Comparison of ENCODE assay signal across 13 cellular contexts in genomic region chr12:65106948-65107347, GRCh38. TPM values are rescaled to one million over a fixed set of nuclear protein-coding genes. Genes with fewer than 3 reads are reported as not detected.
DNase-seq lines count a peak whose midpoint lies in the region; ATAC-seq, FAIRE-seq and TF ChIP-seq lines count a peak whose summit lies in the region.
"Had no signal": no experiment of that assay in that cellular context is flagged by ENCODE, and none has a peak within 500 bp of the region (broad histone marks: within the 10 kb centered on the region; RNA-seq: fewer than 3 reads in every experiment).

No MANE protein-coding gene starts in this region.

- BruUV-seq in Panc1 (replicated peaks; lab: Mats Ljungman, UMichigan) = no TSS peak

- no peaks in the 10 kb centered on the region for H4K20me1 ChIP-seq in DND-41 (ENCODE audit: insufficient read depth, low read length)

- H3K4me3 ChIP-seq in DND-41 (ENCODE audit: low read depth in 1 of 2, low read length in 2 of 2) (no peak overlapping the region), Panc1 (ENCODE audit: low read depth in 2 of 2, low read length in 2 of 2) (no peak overlapping the region), fibroblast of pulmonary artery (replicated peaks; ENCODE audit: low read depth, low read length) (no peak overlapping the region), stomach (no peak overlapping the region)
- H3K4me3 ChIP-seq: lung, vagina had no signal

- intact Hi-C loops in Panc1 (cut with micrococcal nuclease; ENCODE audit: unreplicated experiment) (loop anchor here (5.0 kb wide), 1 partner anchor 215 kb away; no protein-coding TSS in a partner anchor), stomach (cut with DNase I; ENCODE audit: low total_unique reads) (loop anchor here (10.0 kb wide), 1 partner anchor 212 kb away; no protein-coding TSS in a partner anchor)

- DNase-seq in DND-41 (no peak), Panc1 (ENCODE audit: low read depth, low spot score) (no peak), fibroblast of pulmonary artery (ENCODE audit: low read depth) (peak; percentile 17), SKM-1 treated with dmso at 0.1 percent for 144 hours (lab: John Stamatoyannopoulos, UW; ENCODE audit: unreplicated experiment) (no peak), stomach (no peak), GM19240 (ENCODE audit: insufficient read length, low spot score) (no peak), H4 (ENCODE audit: low spot score) (no peak)
- DNase-seq: activated CD4-positive, alpha-beta T cell treated with anti-CD3 and anti-CD28 coated beads, Interleukin-2, amount 50 U/mL, for 4 hours; NK-92 treated with Interleukin-12 subunit alpha and Interleukin-12 subunit beta, amount 100 ng/mL, for 24 hours had no signal

- H3K27ac ChIP-seq in DND-41 (ENCODE audit: low read length) (no peak overlapping the region), Panc1 (ENCODE audit: low read length) (no peak overlapping the region), stomach (no peak overlapping the region)
- H3K27ac ChIP-seq: vagina had no signal

- TF ChIP-seq CTCF in DND-41 (IDR thresholded peaks at IDR 0.05; ENCODE audit: borderline replicate concordance, extremely low read depth, low read length, poor library complexity, severe bottlenecking) = peak; percentile 46
- peak; percentile 53; the same call in 1 of the 2 replicates for TF ChIP-seq CTCF in Panc1 (IDR thresholded peaks at IDR 0.05)
- TF ChIP-seq CTCF in fibroblast of pulmonary artery (IDR thresholded peaks at IDR 0.05; ENCODE audit: low read length, missing control alignments) = peak; percentile 46
- TF ChIP-seq CTCF in stomach (IDR thresholded peaks at IDR 0.05) = peak in 1 of 7 experiments; percentile 35

- no peaks in the 10 kb centered on the region for H3K79me2 ChIP-seq in DND-41 (ENCODE audit: insufficient read depth, low read length)

- POLR2A ChIA-PET in Panc1 (lab: Charles Lee) = no interaction called here

- H3K27me3 ChIP-seq in DND-41 (ENCODE audit: insufficient read depth, low read length, poor library complexity) = peaks cover 17% of the 10 kb centered on the region
- H3K27me3 ChIP-seq in Panc1 (ENCODE audit: control insufficient read depth, insufficient read depth, low read length) = no peaks in the 10 kb centered on the region; the same call in none of the 2 replicates
- H3K27me3 ChIP-seq in stomach = no peaks in the 10 kb centered on the region
- H3K27me3 ChIP-seq: vagina had no signal

- FAIRE-seq in A204.1 (lab: Jason Lieb, UNC) = peak; percentile 90
- FAIRE-seq: colon had no signal

- H3K4me1 ChIP-seq in DND-41 (ENCODE audit: insufficient read depth, low read length) (no peaks in the 10 kb centered on the region), Panc1 (ENCODE audit: control insufficient read depth, insufficient read depth, low read length) (no peaks in the 10 kb centered on the region), stomach (no peaks in the 10 kb centered on the region)
- H3K4me1 ChIP-seq: vagina had no signal

- H3K36me3 ChIP-seq in DND-41 (ENCODE audit: insufficient read depth, low read length) (no peaks in the 10 kb centered on the region), Panc1 (ENCODE audit: control insufficient read depth, insufficient read depth, low read length) (no peaks in the 10 kb centered on the region), stomach (no peaks in the 10 kb centered on the region)
- H3K36me3 ChIP-seq: vagina had no signal

- H3K9me3 ChIP-seq in DND-41 (ENCODE audit: insufficient read depth, low read length, severe bottlenecking) = no peaks in the 10 kb centered on the region
- no peaks in the 10 kb centered on the region for H3K9me3 ChIP-seq in Panc1 (ENCODE audit: control insufficient read depth, insufficient read depth, low read depth, low read length)
- no peaks in the 10 kb centered on the region for H3K9me3 ChIP-seq in stomach
- H3K9me3 ChIP-seq: vagina had no signal

- ATAC-seq in DND-41 (ENCODE audit: insufficient read depth, low read depth) = no peak
- ATAC-seq in Panc1 = no peak

- no peak for TF ChIP-seq POLR2A in stomach (IDR thresholded peaks at IDR 0.05)

- H3K4me2 ChIP-seq in DND-41 (ENCODE audit: insufficient read depth, low read length) = no peak overlapping the region

- H2AFZ ChIP-seq in DND-41 (ENCODE audit: low read depth, low read length) = no peak overlapping the region

- H3K9ac ChIP-seq in DND-41 (ENCODE audit: low read depth, low read length) = no peak overlapping the region

- TF ChIP-seq EP300 in stomach (IDR thresholded peaks at IDR 0.05) = no peak

- in situ Hi-C loops in Panc1 (cut with HindIII; ENCODE audit: low pct_unique_long_range_greater_than_20kb, low sequenced_read_pairs) = no loop called here

- CTCF ChIA-PET in Panc1 (lab: Charles Lee) = no interaction called here

RNA-seq across cellular contexts. Expression of gene WIF1, which starts 14.2 kb away (rescaled TPM):
- not detected for total RNA-seq in Panc1 (2021; ENCODE audit: unreplicated experiment)
- 0.19 TPM for polyA plus RNA-seq in Panc1 (2012; ENCODE audit: insufficient read length)
- 10 to 100 TPM in 2 of 5 donors, 1 to 10 TPM in 2, not detected in 1; 1.4 to 11.1 (median 7.1) TPM for total RNA-seq in stomach
- under 1 TPM in 1 of 3 donors, not detected in 2; 0.10 TPM for polyA plus RNA-seq in stomach
- not detected in 2 replicates for total RNA-seq in H4 (2014; rRNA removed; shearing (Covaris generic))
